ENCODE assay signal across 8 cellular contexts in genomic region chr6:21666200-21666671, GRCh38.
A peak's percentile ranks its signal among the peaks of the same experiment; 100 is the strongest.
DNase-seq lines count a peak whose midpoint lies in the region; ATAC-seq and TF ChIP-seq lines count a peak whose summit lies in the region.

No MANE protein-coding gene starts in this region.

- intact Hi-C loops in left ventricle myocardium inferior (cut with micrococcal nuclease) (no loop called here), sigmoid colon (cut with DNase I) (loop anchor here (5.0 to 10.0 kb wide), 4 partner anchors 81 to 481 kb away; no protein-coding TSS in a partner anchor)

- no peaks in the 10 kb centered on the region for H3K36me3 ChIP-seq in left ventricle myocardium inferior
- no peaks in the 10 kb centered on the region for H3K36me3 ChIP-seq in sigmoid colon

- WGBS in sigmoid colon, 2 donors = 0 to 1% methylated on average over 32 of the region's 32 CpGs

- DNase-seq in SK-N-DZ (ENCODE audit: low spot score) = peak; percentile 13
- peak; percentile 20 for DNase-seq in left ventricle myocardium inferior
- no peak for DNase-seq in sigmoid colon
- no peak for DNase-seq in cerebellum (ENCODE audit: low spot score)
- DNase-seq in SW480 (ENCODE audit: low spot score) = no peak
- no peak for DNase-seq in HUDEP-2 (lab: John Stamatoyannopoulos, UW; ENCODE audit: unreplicated experiment in 76 of 76)

- TF ChIP-seq CTCF in left ventricle myocardium inferior (IDR thresholded peaks at IDR 0.05; ENCODE audit: borderline replicate concordance) (no peak), sigmoid colon (IDR thresholded peaks at IDR 0.05) (no peak)

- H3K27ac ChIP-seq in left ventricle myocardium inferior (replicated peaks) = peak overlapping the region; percentile 76
- peak overlapping the region; percentile 61 to 81 (median 78) for H3K27ac ChIP-seq in sigmoid colon

- peak overlapping the region; percentile 76 for H3K4me3 ChIP-seq in left ventricle myocardium inferior
- peak overlapping the region; percentile 42 to 73 (median 64) for H3K4me3 ChIP-seq in sigmoid colon

- peaks cover 63% of the 10 kb centered on the region for H3K27me3 ChIP-seq in left ventricle myocardium inferior (ENCODE audit: low read depth)
- peaks cover 0 to 10% (median 0%) of the 10 kb centered on the region in 3 donors for H3K27me3 ChIP-seq in sigmoid colon

- no peaks in the 10 kb centered on the region for H3K9me3 ChIP-seq in left ventricle myocardium inferior (replicated peaks)
- no peaks in the 10 kb centered on the region for H3K9me3 ChIP-seq in sigmoid colon

- ATAC-seq in GM19463 (IDR thresholded peaks at IDR 0.05; ENCODE audit: unreplicated experiment) (peak; percentile 34), GM19395 (IDR thresholded peaks at IDR 0.05; ENCODE audit: unreplicated experiment) (no peak)

- no peak for TF ChIP-seq EP300 in sigmoid colon (IDR thresholded peaks at IDR 0.05)

- H3K4me1 ChIP-seq in left ventricle myocardium inferior (peaks cover 32% of the 10 kb centered on the region), sigmoid colon (peaks cover 0 to 50% (median 22%) of the 10 kb centered on the region in 4 donors)

- no peak for TF ChIP-seq POLR2A in sigmoid colon (IDR thresholded peaks at IDR 0.05)

Comparison
In these comparisons a context has a peak if more than half of its experiments do, and no peak if none do; other contexts are left out.
1. DNase-seq: peak in SK-N-DZ (single experiment) and left ventricle myocardium inferior (single experiment); none in sigmoid colon (single experiment), cerebellum (single experiment), SW480 (single experiment) and HUDEP-2 (0 of 76).